ENCODE assay signal across 10 cellular contexts in genomic region chr11:73521621-73522020, GRCh38.
DNase-seq lines count a peak whose midpoint lies in the region; ATAC-seq and TF ChIP-seq lines count a peak whose summit lies in the region.
"Had no signal": no experiment of that assay in that cellular context is flagged by ENCODE, and none has a peak within 500 bp of the region (broad histone marks: within the 10 kb centered on the region; RNA-seq: fewer than 3 reads in every experiment).

No MANE protein-coding gene starts in this region.

- H3K4me3 ChIP-seq in DND-41 (ENCODE audit: low read depth in 1 of 2, low read length in 2 of 2), result no peak overlapping the region
- H3K4me3 ChIP-seq: lung had no signal

- peaks cover 43% of the 10 kb centered on the region for H3K4me1 ChIP-seq in DND-41 (ENCODE audit: insufficient read depth, low read length)

- ATAC-seq in DND-41 (ENCODE audit: insufficient read depth, low read depth) (peak; percentile 62), HG03439 (IDR thresholded peaks at IDR 0.05; ENCODE audit: unreplicated experiment) (no peak)

- peak overlapping the region; percentile 52 for H3K27ac Mint-ChIP-seq in T-helper 2 cell treated with Interferon-gamma antibody and Interleukin-4, amounts not matched to agents 5 μg/mL and 100 μg/mL, for 36 hours

- peak overlapping the region; percentile 33 for H3K4me2 ChIP-seq in DND-41 (ENCODE audit: insufficient read depth, low read length)

- H3K36me3 Mint-ChIP-seq in T-helper 2 cell treated with Interferon-gamma antibody and Interleukin-4, amounts not matched to agents 5 μg/mL and 100 μg/mL, for 36 hours (ENCODE audit: low read depth), result peaks cover 8% of the 10 kb centered on the region

- no peaks in the 10 kb centered on the region for H4K20me1 ChIP-seq in DND-41 (ENCODE audit: insufficient read depth, low read length)

- CTCF ChIA-PET in HEK293T (lab: Yijun Ruan, JAX), result no interaction called here

- H3K36me3 ChIP-seq in DND-41 (ENCODE audit: insufficient read depth, low read length), result no peaks in the 10 kb centered on the region

- peaks cover 27% of the 10 kb centered on the region for H3K79me2 ChIP-seq in DND-41 (ENCODE audit: insufficient read depth, low read length)

- POLR2A ChIA-PET in HEK293T (lab: Yijun Ruan, JAX), result interaction anchor here (1.3 kb wide), 1 partner anchor 10 kb away, joined by 4 read pairs; no protein-coding TSS in a partner anchor

- H2AFZ ChIP-seq in DND-41 (ENCODE audit: low read depth, low read length), result no peak overlapping the region

- DNase-seq in DND-41, result peak; percentile 23
- DNase-seq in HEK293T (ENCODE audit: extremely low spot score), result no peak
- DNase-seq in T-helper 2 cell treated with Interferon-gamma antibody and Interleukin-4, amounts not matched to agents 5 μg/mL and 100 μg/mL, for 36 hours (ENCODE audit: low spot score), result no peak
- DNase-seq in left kidney (ENCODE audit: low read depth, low spot score), result peak; percentile 57
- no peak for DNase-seq in T-helper 9 cell
- no peak for DNase-seq in D341Med (ENCODE audit: low spot score)
- DNase-seq in activated CD4-positive, alpha-beta T cell treated with anti-CD3 and anti-CD28 coated beads for 1 hour, result no peak
- DNase-seq: NCI-H1048 had no signal

- H3K9ac ChIP-seq in DND-41 (ENCODE audit: low read depth, low read length), result 0 out of 2 replicates have a peak overlapping the region, but pooled peaks have one; percentile 34

- TF ChIP-seq CTCF in DND-41 (IDR thresholded peaks at IDR 0.05; ENCODE audit: borderline replicate concordance, extremely low read depth, low read length, poor library complexity, severe bottlenecking), result no peak

- H3K27ac ChIP-seq in DND-41 (ENCODE audit: low read length), result peak overlapping the region; percentile 85

- H3K27me3 ChIP-seq in DND-41 (ENCODE audit: insufficient read depth, low read length, poor library complexity), result no peaks in the 10 kb centered on the region

- peaks cover 27% of the 10 kb centered on the region for H3K4me1 Mint-ChIP-seq in T-helper 2 cell treated with Interferon-gamma antibody and Interleukin-4, amounts not matched to agents 5 μg/mL and 100 μg/mL, for 36 hours (ENCODE audit: low read depth)

- no peak overlapping the region for H3K4me3 Mint-ChIP-seq in T-helper 2 cell treated with Interferon-gamma antibody and Interleukin-4, amounts not matched to agents 5 μg/mL and 100 μg/mL, for 36 hours

- H3K27me3 Mint-ChIP-seq in T-helper 2 cell treated with Interferon-gamma antibody and Interleukin-4, amounts not matched to agents 5 μg/mL and 100 μg/mL, for 36 hours (ENCODE audit: low read depth), result no peaks in the 10 kb centered on the region

- no peaks in the 10 kb centered on the region for H3K9me3 Mint-ChIP-seq in T-helper 2 cell treated with Interferon-gamma antibody and Interleukin-4, amounts not matched to agents 5 μg/mL and 100 μg/mL, for 36 hours

- H3K9me3 ChIP-seq in DND-41 (ENCODE audit: insufficient read depth, low read length, severe bottlenecking), result no peaks in the 10 kb centered on the region

TF ChIP-seq in HEK293T, 16 proteins besides CTCF, POLR2A, EP300 and RAD21:
- TF ChIP-seq LEF1 (IDR thresholded peaks at IDR 0.05; ENCODE audit: borderline replicate concordance), result no peak
- peak; percentile 60 for TF ChIP-seq PKNOX1 (IDR thresholded peaks at IDR 0.05)

Comparison
In these comparisons a context has a peak if more than half of its experiments do, and no peak if none do; other contexts are left out.
1. DNase-seq: peak in DND-41 (single experiment) and left kidney (single experiment); none in HEK293T (single experiment), T-helper 2 cell treated with Interferon-gamma antibody and Interleukin-4, amounts not matched to agents 5 μg/mL and 100 μg/mL, for 36 hours (single experiment), T-helper 9 cell (single experiment), D341Med (single experiment) and activated CD4-positive, alpha-beta T cell treated with anti-CD3 and anti-CD28 coated beads for 1 hour (single experiment).